ENCODE assay signal across 23 cellular contexts in genomic region chr12:11869901-11870300, GRCh38.
"Had no signal": no experiment of that assay in that cellular context is flagged by ENCODE, and none has a peak within 500 bp of the region (broad histone marks: within the 10 kb centered on the region; RNA-seq: fewer than 3 reads in every experiment).

No MANE protein-coding gene starts in this region.

- H3K27ac Mint-ChIP-seq: natural killer cell; stimulated activated memory B cell treated with anti-CD40 and anti-IgM and Interleukin-4, amounts not matched to agents 10 μg/mL and 1 μg/mL and 100 μg/mL, for 72 hours; stimulated activated naive CD8-positive, alpha-beta T cell treated with anti-CD3 and anti-CD28 coated beads, Interleukin-15, Interleukin-2, amounts not matched to agents 100 ng/mL and 50 ng/mL, for 24 hours had no signal

- DNase-seq: effector CD8-positive, alpha-beta T cell; endodermal cell; foreskin keratinocyte; heart right ventricle; hippocampal formation; left ventricle myocardium superior; lower lobe of right lung; natural killer cell; nucleus accumbens; right cardiac atrium; sigmoid colon; spleen; stimulated activated CD4-positive, alpha-beta T cell treated with anti-CD3 and anti-CD28 coated beads, Interleukin-4, amount 100 ng/mL, for 4 hours; transverse colon; upper lobe of right lung; uterus had no signal

- H3K27me3 Mint-ChIP-seq: stimulated activated memory B cell treated with anti-CD40 and anti-IgM and Interleukin-4, amounts not matched to agents 10 μg/mL and 1 μg/mL and 100 μg/mL, for 72 hours; stimulated activated naive CD8-positive, alpha-beta T cell treated with anti-CD3 and anti-CD28 coated beads, Interleukin-15, Interleukin-2, amounts not matched to agents 100 ng/mL and 50 ng/mL, for 24 hours had no signal

- H3K4me1 ChIP-seq: lower lobe of right lung, prostate gland, suprapubic skin, upper lobe of right lung, uterus had no signal

- ATAC-seq: foreskin keratinocyte; gastroesophageal sphincter; left ventricle myocardium superior; lower lobe of right lung; natural killer cell; stimulated activated memory B cell treated with anti-CD40 and anti-IgM and Interleukin-4, amounts not matched to agents 10 μg/mL and 1 μg/mL and 100 μg/mL, for 72 hours; upper lobe of right lung had no signal

- H3K9me3 ChIP-seq: prostate gland, uterus had no signal

- H3K27ac ChIP-seq: epithelial cell of prostate, foreskin keratinocyte, heart right ventricle, lower lobe of right lung, prostate gland, spleen, suprapubic skin, transverse colon, upper lobe of right lung, uterus had no signal

- H3K36me3 ChIP-seq: prostate gland, uterus had no signal

- H3K4me1 Mint-ChIP-seq: endodermal cell had no signal

- H3K4me3 ChIP-seq: esophagus muscularis mucosa, gastroesophageal sphincter, heart right ventricle, lower lobe of right lung, prostate gland, sigmoid colon, spleen, suprapubic skin, transverse colon, upper lobe of right lung, uterus had no signal

- H3K27me3 ChIP-seq: esophagus muscularis mucosa, foreskin keratinocyte, gastroesophageal sphincter, heart right ventricle, sigmoid colon, spleen, suprapubic skin, transverse colon, upper lobe of right lung, uterus had no signal

- H3K4me3 Mint-ChIP-seq: endodermal cell; natural killer cell; stimulated activated memory B cell treated with anti-CD40 and anti-IgM and Interleukin-4, amounts not matched to agents 10 μg/mL and 1 μg/mL and 100 μg/mL, for 72 hours; stimulated activated naive CD8-positive, alpha-beta T cell treated with anti-CD3 and anti-CD28 coated beads, Interleukin-15, Interleukin-2, amounts not matched to agents 100 ng/mL and 50 ng/mL, for 24 hours had no signal
